ENCODE assay signal across 22 cellular contexts in the genomic region with DNA sequence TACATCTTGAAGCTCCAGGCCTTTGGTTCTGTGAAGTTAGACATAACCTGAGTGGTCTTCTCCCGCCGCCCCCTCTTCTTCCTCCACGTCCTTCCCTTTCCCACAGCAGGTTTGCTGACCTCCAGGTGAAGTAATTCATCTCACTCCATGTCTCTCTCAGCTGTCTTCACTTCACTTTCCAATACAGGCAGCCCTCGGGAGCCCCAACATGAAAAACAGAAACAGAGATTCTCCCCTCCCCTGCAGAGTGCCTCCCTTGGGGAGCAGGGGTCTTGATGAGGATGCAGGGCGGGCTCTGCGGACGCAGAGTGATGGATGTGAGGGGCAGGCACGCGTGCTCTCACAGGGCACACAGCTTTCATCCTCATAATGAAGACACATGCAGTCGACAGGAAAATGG.
DNase-seq lines count a peak whose midpoint lies in the region; ATAC-seq and TF ChIP-seq lines count a peak whose summit lies in the region.
"Had no signal": no experiment of that assay in that cellular context is flagged by ENCODE, and none has a peak within 500 bp of the region (broad histone marks: within the 10 kb centered on the region; RNA-seq: fewer than 3 reads in every experiment).

No MANE protein-coding gene starts in this region.

- H3K9ac ChIP-seq in neural cell (ENCODE audit: low read length), result no peak overlapping the region
- H3K9ac ChIP-seq: BLaER1 had no signal

- no peaks in the 10 kb centered on the region for H3K36me3 ChIP-seq in neural cell (ENCODE audit: insufficient read depth, low read length)
- H3K36me3 ChIP-seq in testis (ENCODE audit: low read depth, missing control alignments), result no peaks in the 10 kb centered on the region
- H3K36me3 ChIP-seq: BE2C, BLaER1 had no signal

- no peak overlapping the region for H2AFZ ChIP-seq in neural cell (ENCODE audit: low read depth, low read length)

- H3K9me2 ChIP-seq in neural cell (ENCODE audit: insufficient read depth, low read length), result no peaks in the 10 kb centered on the region

- H3K27me3 ChIP-seq in neural cell (ENCODE audit: insufficient read depth, low read depth, low read length) (no peaks in the 10 kb centered on the region), testis (no peaks in the 10 kb centered on the region)
- H3K27me3 ChIP-seq: BE2C, BLaER1 had no signal

- ATAC-seq in GM21447 (IDR thresholded peaks at IDR 0.05; ENCODE audit: unreplicated experiment), result no peak
- ATAC-seq: GM12878 had no signal

- no peak for TF ChIP-seq CTCF in neural cell (IDR thresholded peaks at IDR 0.05; ENCODE audit: poor library complexity, severe bottlenecking)
- no peak for TF ChIP-seq CTCF in testis (IDR thresholded peaks at IDR 0.05)

- H3K9me3 ChIP-seq in neural cell (ENCODE audit: low read length) (no peaks in the 10 kb centered on the region), testis (no peaks in the 10 kb centered on the region)
- H3K9me3 ChIP-seq: BE2C, BLaER1 had no signal

- no peaks in the 10 kb centered on the region for H3F3A ChIP-seq in neural cell (ENCODE audit: insufficient read depth, low read length, poor library complexity, severe bottlenecking)

- no peak overlapping the region for H3K4me2 ChIP-seq in neural cell (ENCODE audit: low read length)
- H3K4me2 ChIP-seq: BLaER1 had no signal

- H3K79me2 ChIP-seq in neural cell (replicated peaks; ENCODE audit: insufficient read depth, low read length), result no peaks in the 10 kb centered on the region

- no peak for TF ChIP-seq EP300 in neural cell (conservative IDR thresholded peaks at IDR 0.05; ENCODE audit: poor library complexity, severe bottlenecking)

- H3K27ac ChIP-seq in neural cell (ENCODE audit: low read length) (no peak overlapping the region), testis (no peak overlapping the region)
- H3K27ac ChIP-seq: BLaER1 had no signal

- intact Hi-C loops in testis (cut with DNase I; ENCODE audit: low total_unique reads), result no loop called here

- H3K4me3 ChIP-seq in neural cell (ENCODE audit: low read length) (peak overlapping the region; percentile 27), testis (no peak overlapping the region)
- H3K4me3 ChIP-seq: BLaER1, GM12878 had no signal

- 72 to 81% methylated on average over 10 of the region's 10 CpGs for WGBS in testis, 2 donors

- TF ChIP-seq RAD21 in neural cell (conservative IDR thresholded peaks at IDR 0.05), result no peak

- H3K4me1 ChIP-seq in testis, result no peaks in the 10 kb centered on the region
- H3K4me1 ChIP-seq: BLaER1 had no signal

- TF ChIP-seq POLR2A in testis (IDR thresholded peaks at IDR 0.05), result no peak

- no peaks in the 10 kb centered on the region for H4K20me1 ChIP-seq in neural cell (ENCODE audit: insufficient read depth)
- H4K20me1 ChIP-seq: BLaER1 had no signal

- peak; percentile 37 for DNase-seq in SK-N-DZ (ENCODE audit: low spot score)
- DNase-seq in stimulated activated CD4-positive, alpha-beta T cell treated with anti-CD3 and anti-CD28 coated beads, Interleukin-12 subunit alpha, Interleukin-12 subunit beta, amount 100 ng/mL, for 4 hours, result no peak
- no peak for DNase-seq in testis
- DNase-seq: 8988T; ACHN; BE2C; C1 segment of cervical spinal cord; CD4-positive, alpha-beta memory T cell; CD4-positive, CD25-positive, alpha-beta regulatory T cell; CD8-positive, alpha-beta memory T cell; COR-L47; DMS 273 treated with DMSO at 0.1 percent for 48 hours; DMS153; DMS53; DMS79; DND-41; EL; GDM1 had no signal

TF ChIP-seq in neural cell, 6 proteins besides CTCF, POLR2A, EP300 and RAD21:
- TF ChIP-seq MXI1 (conservative IDR thresholded peaks at IDR 0.05; ENCODE audit: poor library complexity, severe bottlenecking) (no peak), POLR2AphosphoS5 (IDR thresholded peaks at IDR 0.05) (no peak), TAF1 (IDR thresholded peaks at IDR 0.05; ENCODE audit: low read depth) (no peak), SMC3 (conservative IDR thresholded peaks at IDR 0.05; ENCODE audit: poor library complexity) (no peak), EZH2 (IDR thresholded peaks at IDR 0.05; ENCODE audit: borderline replicate concordance, insufficient read depth, low read length, poor library complexity, severe bottlenecking) (no peak)
- TF ChIP-seq, protein P1, sequence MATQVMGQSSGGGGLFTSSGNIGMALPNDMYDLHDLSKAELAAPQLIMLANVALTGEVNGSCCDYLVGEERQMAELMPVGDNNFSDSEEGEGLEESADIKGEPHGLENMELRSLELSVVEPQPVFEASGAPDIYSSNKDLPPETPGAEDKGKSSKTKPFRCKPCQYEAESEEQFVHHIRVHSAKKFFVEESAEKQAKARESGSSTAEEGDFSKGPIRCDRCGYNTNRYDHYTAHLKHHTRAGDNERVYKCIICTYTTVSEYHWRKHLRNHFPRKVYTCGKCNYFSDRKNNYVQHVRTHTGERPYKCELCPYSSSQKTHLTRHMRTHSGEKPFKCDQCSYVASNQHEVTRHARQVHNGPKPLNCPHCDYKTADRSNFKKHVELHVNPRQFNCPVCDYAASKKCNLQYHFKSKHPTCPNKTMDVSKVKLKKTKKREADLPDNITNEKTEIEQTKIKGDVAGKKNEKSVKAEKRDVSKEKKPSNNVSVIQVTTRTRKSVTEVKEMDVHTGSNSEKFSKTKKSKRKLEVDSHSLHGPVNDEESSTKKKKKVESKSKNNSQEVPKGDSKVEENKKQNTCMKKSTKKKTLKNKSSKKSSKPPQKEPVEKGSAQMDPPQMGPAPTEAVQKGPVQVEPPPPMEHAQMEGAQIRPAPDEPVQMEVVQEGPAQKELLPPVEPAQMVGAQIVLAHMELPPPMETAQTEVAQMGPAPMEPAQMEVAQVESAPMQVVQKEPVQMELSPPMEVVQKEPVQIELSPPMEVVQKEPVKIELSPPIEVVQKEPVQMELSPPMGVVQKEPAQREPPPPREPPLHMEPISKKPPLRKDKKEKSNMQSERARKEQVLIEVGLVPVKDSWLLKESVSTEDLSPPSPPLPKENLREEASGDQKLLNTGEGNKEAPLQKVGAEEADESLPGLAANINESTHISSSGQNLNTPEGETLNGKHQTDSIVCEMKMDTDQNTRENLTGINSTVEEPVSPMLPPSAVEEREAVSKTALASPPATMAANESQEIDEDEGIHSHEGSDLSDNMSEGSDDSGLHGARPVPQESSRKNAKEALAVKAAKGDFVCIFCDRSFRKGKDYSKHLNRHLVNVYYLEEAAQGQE (IDR thresholded peaks at IDR 0.05; ENCODE audit: borderline replicate concordance), result no peak
TF ChIP-seq in neural cell: peak in this region for 0.
